Comparison of ENCODE assay signal across 8 cellular contexts in genomic region chr4:185039508-185040273, GRCh38.
DNase-seq lines count a peak whose midpoint lies in the region; ATAC-seq and TF ChIP-seq lines count a peak whose summit lies in the region.

No MANE protein-coding gene starts in this region.

- H3K27ac Mint-ChIP-seq in activated naive CD4-positive, alpha-beta T cell treated with anti-CD3 and anti-CD28 coated beads, Interleukin-2, amount 50 U/mL, for 24 hours: peak overlapping the region; percentile 82

- CTCF ChIA-PET in RWPE1 (lab: Yijun Ruan, JAX): interaction anchor here (0.6 to 1.9 kb wide), 11 partner anchors 9 to 1000 kb away, joined by 3 to 15 read pairs (median 3); no protein-coding TSS in a partner anchor

- peaks cover 7% of the 10 kb centered on the region for H3K4me1 Mint-ChIP-seq in activated naive CD4-positive, alpha-beta T cell treated with anti-CD3 and anti-CD28 coated beads, Interleukin-2, amount 50 U/mL, for 24 hours

- peak overlapping the region; percentile 78 for H3K4me3 Mint-ChIP-seq in activated naive CD4-positive, alpha-beta T cell treated with anti-CD3 and anti-CD28 coated beads, Interleukin-2, amount 50 U/mL, for 24 hours

- POLR2A ChIA-PET in RWPE1 (lab: Yijun Ruan, JAX; ENCODE audit: low non-redundant PET): no interaction called here

- H3K27me3 Mint-ChIP-seq in activated naive CD4-positive, alpha-beta T cell treated with anti-CD3 and anti-CD28 coated beads, Interleukin-2, amount 50 U/mL, for 24 hours: peaks cover 2% of the 10 kb centered on the region

- peak; percentile 62 for DNase-seq in COR-L47 (lab: John Stamatoyannopoulos, UW)
- peak in 61 of 76 experiments; percentile 2 to 67 (median 27) for DNase-seq in HUDEP-2 (lab: John Stamatoyannopoulos, UW; ENCODE audit: unreplicated experiment in 76 of 76)
- peak; percentile 70 for DNase-seq in RWPE1 (ENCODE audit: low spot score)
- peak in 36 of 42 donors; percentile 18 to 88 (median 60) for DNase-seq in head of caudate nucleus
- peak; percentile 9 for DNase-seq in retinal pigment epithelial cell (ENCODE audit: low read depth)

- no peak overlapping the region for H3K4me3 ChIP-seq in retinal pigment epithelial cell (ENCODE audit: low read length)

- H3K9me3 Mint-ChIP-seq in activated naive CD4-positive, alpha-beta T cell treated with anti-CD3 and anti-CD28 coated beads, Interleukin-2, amount 50 U/mL, for 24 hours: no peaks in the 10 kb centered on the region

- ATAC-seq in GM19452 (IDR thresholded peaks at IDR 0.05; ENCODE audit: unreplicated experiment): peak; percentile 74
- ATAC-seq in HG03025 (IDR thresholded peaks at IDR 0.05; ENCODE audit: low FRiP score, unreplicated experiment): no peak

- H3K27ac ChIP-seq in RWPE1: no peak overlapping the region

- intact Hi-C loops in head of caudate nucleus (cut with DNase I): loop anchor here (2.0 kb wide), 1 partner anchor 55 kb away; no protein-coding TSS in a partner anchor

- no peaks in the 10 kb centered on the region for H3K36me3 Mint-ChIP-seq in activated naive CD4-positive, alpha-beta T cell treated with anti-CD3 and anti-CD28 coated beads, Interleukin-2, amount 50 U/mL, for 24 hours

- TF ChIP-seq CTCF in RWPE1 (conservative IDR thresholded peaks at IDR 0.05; ENCODE audit: low read depth): peak; percentile 79
- TF ChIP-seq CTCF in retinal pigment epithelial cell (conservative IDR thresholded peaks at IDR 0.05; ENCODE audit: low read depth, low read length): peak; percentile 83

Comparison
In these comparisons a context has a peak if more than half of its experiments do, and no peak if none do; other contexts are left out.
1. DNase-seq: peak in every context shown above with its lines; median percentile 70 in RWPE1; 62 in COR-L47; 60 in head of caudate nucleus; 27 in HUDEP-2; 9 in retinal pigment epithelial cell.